In genomic region chr14:72443991-72444431, GRCh38 we compare ENCODE assay signal across 10 cellular contexts.
DNase-seq lines count a peak whose midpoint lies in the region; ATAC-seq and TF ChIP-seq lines count a peak whose summit lies in the region.
"Had no signal": no experiment of that assay in that cellular context is flagged by ENCODE, and none has a peak within 500 bp of the region (broad histone marks: within the 10 kb centered on the region; RNA-seq: fewer than 3 reads in every experiment).

No MANE protein-coding gene starts in this region.

- no peaks in the 10 kb centered on the region for H3K27me3 ChIP-seq in Peyer's patch
- H3K27me3 ChIP-seq: heart left ventricle had no signal

- ATAC-seq in GM18909 (IDR thresholded peaks at IDR 0.05; ENCODE audit: poor library complexity, unreplicated experiment), result peak; percentile 39
- ATAC-seq: heart left ventricle had no signal

- no peak for TF ChIP-seq CTCF in Peyer's patch (IDR thresholded peaks at IDR 0.05)

- H3K27ac Mint-ChIP-seq in activated naive CD8-positive, alpha-beta T cell, result peak overlapping the region; percentile 5

- DNase-seq in Peyer's patch (peak in 2 of 3 donors; percentile 54 to 59), NCI-H1105 treated with DMSO at 0.1 percent for 48 hours (lab: John Stamatoyannopoulos, UW) (no peak), AG20443 (ENCODE audit: low spot score) (no peak), NCI-H1930 (lab: John Stamatoyannopoulos, UW) (no peak), NCI-H128 (lab: John Stamatoyannopoulos, UW; ENCODE audit: unreplicated experiment) (no peak)
- peak in 2 of 3 experiments; percentile 10 to 21 for DNase-seq in stimulated activated CD4-positive, alpha-beta T cell treated with anti-CD3 and anti-CD28 coated beads, TNF-alpha, amount 100 ng/mL, for 24 hours (ENCODE audit: low read depth in 3 of 3)
- DNase-seq: heart left ventricle, SHP77 had no signal

- no peak for TF ChIP-seq POLR2A in Peyer's patch (IDR thresholded peaks at IDR 0.05)

- H3K4me3 Mint-ChIP-seq in activated naive CD8-positive, alpha-beta T cell, result peak overlapping the region; percentile 66

- no peaks in the 10 kb centered on the region for H3K27me3 Mint-ChIP-seq in activated naive CD8-positive, alpha-beta T cell

- H3K4me1 ChIP-seq in Peyer's patch, result peaks cover 0 to 8% (median 6%) of the 10 kb centered on the region in 4 donors

- H3K4me1 Mint-ChIP-seq in activated naive CD8-positive, alpha-beta T cell (ENCODE audit: low read depth), result peaks cover 52% of the 10 kb centered on the region

- H3K27ac ChIP-seq in Peyer's patch, result peak overlapping the region in 1 of 4 donors; percentile 55
- H3K27ac ChIP-seq: heart left ventricle had no signal

- no peaks in the 10 kb centered on the region for H3K36me3 Mint-ChIP-seq in activated naive CD8-positive, alpha-beta T cell

- peak overlapping the region in 1 of 4 donors; percentile 21 for H3K4me3 ChIP-seq in Peyer's patch
- H3K4me3 ChIP-seq: heart left ventricle had no signal

- no peaks in the 10 kb centered on the region for H3K36me3 ChIP-seq in Peyer's patch
- H3K36me3 ChIP-seq: heart left ventricle had no signal

- no peaks in the 10 kb centered on the region for H3K9me3 ChIP-seq in Peyer's patch
- H3K9me3 ChIP-seq: heart left ventricle had no signal

- no peaks in the 10 kb centered on the region for H3K9me3 Mint-ChIP-seq in activated naive CD8-positive, alpha-beta T cell (ENCODE audit: low read depth)

Comparison
In these comparisons a context has a peak if more than half of its experiments do, and no peak if none do; other contexts are left out.
1. DNase-seq: peak in Peyer's patch (2 of 3) and stimulated activated CD4-positive, alpha-beta T cell treated with anti-CD3 and anti-CD28 coated beads, TNF-alpha, amount 100 ng/mL, for 24 hours (2 of 3); none in NCI-H1105 treated with DMSO at 0.1 percent for 48 hours (single experiment), AG20443 (single experiment), NCI-H1930 (0 of 2) and NCI-H128 (single experiment).